In the genomic region with DNA sequence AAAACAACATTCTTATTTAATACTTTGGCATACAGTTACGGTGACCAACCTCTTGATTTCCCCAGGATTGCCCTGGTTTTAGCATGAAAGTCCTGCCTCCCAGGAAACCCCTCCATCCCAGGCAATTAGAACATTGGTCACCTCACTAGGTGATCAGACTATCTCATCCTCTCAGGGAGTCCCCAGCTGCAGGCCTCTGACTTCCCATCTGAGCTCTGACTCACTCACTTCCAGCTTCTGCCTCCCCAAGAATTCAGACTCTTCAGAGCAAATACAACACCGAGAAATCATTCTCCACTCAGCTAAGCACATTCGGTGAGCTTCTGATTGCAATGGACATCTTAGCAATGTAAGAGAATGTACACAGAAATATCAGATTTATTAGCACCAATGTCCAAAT, we compare ENCODE assay signal across 19 cellular contexts.
DNase-seq lines count a peak whose midpoint lies in the region; ATAC-seq and FAIRE-seq lines count a peak whose summit lies in the region.
"Had no signal": no experiment of that assay in that cellular context is flagged by ENCODE, and none has a peak within 500 bp of the region (broad histone marks: within the 10 kb centered on the region; RNA-seq: fewer than 3 reads in every experiment).

No MANE protein-coding gene starts in this region.

- peaks cover 37% of the 10 kb centered on the region for H3K4me1 Mint-ChIP-seq in dendritic cell treated with granulocyte-macrophage colony-stimulating factor and Interleukin-4, amounts not matched to agents 40 ng/mL and 50 ng/mL, for 4 days (ENCODE audit: low read depth)
- H3K4me1 Mint-ChIP-seq: CD4-positive, alpha-beta memory T cell; natural killer cell had no signal

- intact Hi-C loops in dendritic cell treated with granulocyte-macrophage colony-stimulating factor and Interleukin-4, amounts not matched to agents 40 ng/mL and 50 ng/mL, for 4 days (cut with micrococcal nuclease): no loop called here

- no peaks in the 10 kb centered on the region for H3K9me3 Mint-ChIP-seq in dendritic cell treated with granulocyte-macrophage colony-stimulating factor and Interleukin-4, amounts not matched to agents 40 ng/mL and 50 ng/mL, for 4 days
- H3K9me3 Mint-ChIP-seq: endodermal cell; IgD-negative memory B cell; natural killer cell; stimulated activated naive CD8-positive, alpha-beta T cell treated with anti-CD3 and anti-CD28 coated beads, Interleukin-15, Interleukin-2, amounts not matched to agents 100 ng/mL and 50 ng/mL, for 24 hours; T-helper 1 cell treated with Interleukin-12 subunit alpha and Interleukin-12 subunit beta and Interleukin-4 antibody, amounts not matched to agents 30 μg/mL and 1 μg/mL, for 36 hours had no signal

- peaks cover 35% of the 10 kb centered on the region for H3K27me3 Mint-ChIP-seq in dendritic cell treated with granulocyte-macrophage colony-stimulating factor and Interleukin-4, amounts not matched to agents 40 ng/mL and 50 ng/mL, for 4 days
- H3K27me3 Mint-ChIP-seq: CD4-positive, alpha-beta memory T cell had no signal

- DNase-seq in Daoy (ENCODE audit: low read depth) (peak; percentile 85), LHCN-M2 (ENCODE audit: low read depth) (peak; percentile 70), non-pigmented ciliary epithelial cell (ENCODE audit: low read depth) (peak; percentile 75), GM19239 (ENCODE audit: insufficient read length, low spot score) (no peak), SHP77 (lab: John Stamatoyannopoulos, UW) (no peak)
- DNase-seq: activated CD4-positive, alpha-beta T cell treated with anti-CD3 and anti-CD28 coated beads, Interleukin-2, amount 50 U/mL, for 1 hour; CD4-positive, alpha-beta memory T cell; endodermal cell; heart right ventricle; natural killer cell; NCI-H1436; PC-9 had no signal

- H3K27ac Mint-ChIP-seq in dendritic cell treated with granulocyte-macrophage colony-stimulating factor and Interleukin-4, amounts not matched to agents 40 ng/mL and 50 ng/mL, for 4 days: peak overlapping the region; percentile 18
- H3K27ac Mint-ChIP-seq: endodermal cell; natural killer cell; stimulated activated naive CD8-positive, alpha-beta T cell treated with anti-CD3 and anti-CD28 coated beads, Interleukin-15, Interleukin-2, amounts not matched to agents 100 ng/mL and 50 ng/mL, for 24 hours; T-helper 1 cell treated with Interleukin-12 subunit alpha and Interleukin-12 subunit beta and Interleukin-4 antibody, amounts not matched to agents 30 μg/mL and 1 μg/mL, for 36 hours had no signal

- no peak for FAIRE-seq in GM19239 (lab: Jason Lieb, UNC)

- ATAC-seq in HG02938 (IDR thresholded peaks at IDR 0.05; ENCODE audit: unreplicated experiment): no peak
- no peak for ATAC-seq in HG03175 (IDR thresholded peaks at IDR 0.05; ENCODE audit: unreplicated experiment)
- ATAC-seq: heart right ventricle, left lobe of liver, natural killer cell had no signal

- no peaks in the 10 kb centered on the region for H3K36me3 Mint-ChIP-seq in dendritic cell treated with granulocyte-macrophage colony-stimulating factor and Interleukin-4, amounts not matched to agents 40 ng/mL and 50 ng/mL, for 4 days (ENCODE audit: low read depth)
- H3K36me3 Mint-ChIP-seq: CD4-positive, alpha-beta memory T cell; IgD-negative memory B cell; natural killer cell had no signal

- no peak overlapping the region for H3K4me3 Mint-ChIP-seq in dendritic cell treated with granulocyte-macrophage colony-stimulating factor and Interleukin-4, amounts not matched to agents 40 ng/mL and 50 ng/mL, for 4 days
- H3K4me3 Mint-ChIP-seq: CD4-positive, alpha-beta memory T cell; endodermal cell; IgD-negative memory B cell; natural killer cell; stimulated activated naive CD8-positive, alpha-beta T cell treated with anti-CD3 and anti-CD28 coated beads, Interleukin-15, Interleukin-2, amounts not matched to agents 100 ng/mL and 50 ng/mL, for 24 hours; T-helper 1 cell treated with Interleukin-12 subunit alpha and Interleukin-12 subunit beta and Interleukin-4 antibody, amounts not matched to agents 30 μg/mL and 1 μg/mL, for 36 hours had no signal

Comparison
In these comparisons a context has a peak if more than half of its experiments do, and no peak if none do; other contexts are left out.
1. DNase-seq: peak in Daoy (single experiment), LHCN-M2 (single experiment) and non-pigmented ciliary epithelial cell (single experiment); none in GM19239 (single experiment) and SHP77 (0 of 2).